In genomic region chr11:134519390-134519750, GRCh38 we compare ENCODE assay signal across 21 cellular contexts.
"Had no signal": no experiment of that assay in that cellular context is flagged by ENCODE, and none has a peak within 500 bp of the region (broad histone marks: within the 10 kb centered on the region; RNA-seq: fewer than 3 reads in every experiment).

No MANE protein-coding gene starts in this region.

- H3K4me1 ChIP-seq: esophagus muscularis mucosa, gastrocnemius medialis, right atrium auricular region, suprapubic skin, thyroid gland, uterus had no signal

- DNase-seq: cortex of kidney; effector CD8-positive, alpha-beta T cell; gastrocnemius medialis; mammary epithelial cell; naive thymus-derived CD4-positive, alpha-beta T cell; nephron progenitor cell; stimulated activated CD4-positive, alpha-beta T cell treated with anti-CD3 and anti-CD28 coated beads, Interleukin-4, amount 100 ng/mL, for 1 hour; stimulated activated CD8-positive, alpha-beta memory T cell treated with anti-CD3 and anti-CD28 coated beads, Interleukin-4, amount 100 ng/mL, for 48 hours; stimulated activated naive CD8-positive, alpha-beta T cell treated with anti-CD3 and anti-CD28 coated beads, Interleukin-15, Interleukin-2, amounts not matched to agents 100 U/mL and 50 U/mL, for 24 hours; thyroid gland; uterus had no signal

- H3K4me2 ChIP-seq: hepatocyte, smooth muscle cell had no signal

- H3K27ac ChIP-seq: dorsolateral prefrontal cortex, epithelial cell of prostate, esophagus muscularis mucosa, gastrocnemius medialis, hepatocyte, neutrophil, right atrium auricular region, suprapubic skin, thyroid gland, uterus had no signal

- H3K36me3 ChIP-seq: esophagus muscularis mucosa, gastrocnemius medialis, neutrophil, right atrium auricular region, suprapubic skin, thyroid gland, uterus had no signal

- H3K9me3 ChIP-seq: esophagus muscularis mucosa, gastrocnemius medialis, neutrophil, right atrium auricular region, suprapubic skin, thyroid gland, uterus had no signal

- ATAC-seq: gastrocnemius medialis; left colon; naive thymus-derived CD4-positive, alpha-beta T cell; stimulated activated effector memory CD8-positive, alpha-beta T cell treated with anti-CD3 and anti-CD28 coated beads, Interleukin-12 subunit alpha, Interleukin-12 subunit beta, amount 100 ng/mL, for 72 hours; stimulated activated naive CD8-positive, alpha-beta T cell treated with anti-CD3 and anti-CD28 coated beads, Interleukin-15, Interleukin-2, amounts not matched to agents 100 U/mL and 50 U/mL, for 24 hours had no signal

- H3K4me3 ChIP-seq: dorsolateral prefrontal cortex, esophagus muscularis mucosa, gastrocnemius medialis, hepatocyte, right atrium auricular region, smooth muscle cell, suprapubic skin, thyroid gland, uterus had no signal

- H3K27me3 ChIP-seq: dorsolateral prefrontal cortex, hepatocyte, neutrophil, right atrium auricular region, thyroid gland, uterus had no signal

- H2AFZ ChIP-seq: hepatocyte had no signal
